ENCODE assay signal across 8 cellular contexts in genomic region chr5:1594336-1595106, GRCh38.
A peak's percentile ranks its signal among the peaks of the same experiment; 100 is the strongest.
DNase-seq lines count a peak whose midpoint lies in the region; ATAC-seq, FAIRE-seq and TF ChIP-seq lines count a peak whose summit lies in the region.

No MANE protein-coding gene starts in this region.

- peaks cover 4% of the 10 kb centered on the region; the same call in 1 of the 2 replicates for H3K36me3 ChIP-seq in ES-I3 (ENCODE audit: insufficient read depth, low read length)
- peaks cover 0 to 3% of the 10 kb centered on the region in 2 experiments; a peak in 2 of 5 replicates for H3K36me3 ChIP-seq in HepG2 (replicated peaks in 1 of 2; ENCODE audit: control insufficient read depth in 1 of 2, insufficient read depth in 2 of 2, low read length in 2 of 2)

- H3K27me3 ChIP-seq in HepG2 (ENCODE audit: control insufficient read depth in 1 of 2, insufficient read depth in 2 of 2, low read length in 2 of 2), result no peaks in the 10 kb centered on the region

- H3K27ac ChIP-seq in coronary artery, result peak overlapping the region; percentile 56 to 72
- H3K27ac ChIP-seq in HepG2 (ENCODE audit: extremely low read length, insufficient read depth, low read length), result peak overlapping the region; percentile 71

- POLR2A ChIA-PET in HepG2 (lab: Yijun Ruan, JAX), result interaction anchor here (1.0 to 1.8 kb wide), 7 partner anchors 11 to 71 kb away, joined by 3 to 12 read pairs (median 8); partner anchors contain the start of gene LPCAT1

- H3K4me3 ChIP-seq in coronary artery (peak overlapping the region; percentile 70), HepG2 (replicated peaks in 1 of 3; ENCODE audit: insufficient read depth in 1 of 3, low read depth in 2 of 3, low read length in 3 of 3) (peak overlapping the region; percentile 76 to 98 (median 84))

- intact Hi-C loops in HepG2 (cut with micrococcal nuclease; ENCODE audit: unreplicated experiment), result loop anchor here (1.0 to 5.0 kb wide), 2 partner anchors 47 to 72 kb away; partner anchors contain the start of gene LPCAT1

- WGBS in HepG2 (ENCODE audit: low lambda C conversion rate), result 30% methylated on average over 24 of the region's 82 CpGs

- in situ Hi-C loops in HepG2 (cut with HindIII; ENCODE audit: extremely low pct_ligation_motif_present, low pct_unique_long_range_greater_than_20kb), result no loop called here

- TF ChIP-seq CTCF in coronary artery (IDR thresholded peaks at IDR 0.05) (no peak), HepG2 (CRISPR knock-in tag; IDR thresholded peaks at IDR 0.05) (peak; percentile 92)

- CTCF ChIA-PET in HepG2 (lab: Yijun Ruan, JAX; ENCODE audit: low intra/inter-chr PET ratio, low total read pairs), result no interaction called here

- H3K9ac ChIP-seq in ES-I3 (ENCODE audit: low read depth, low read length) (peak overlapping the region; percentile 63), HepG2 (ENCODE audit: insufficient read depth, low read depth, low read length) (peak overlapping the region; percentile 80)

- DNase-seq in M059J (ENCODE audit: low read depth), result peak; percentile 44
- peak; percentile 49 for DNase-seq in activated CD4-positive, CD25-positive, alpha-beta regulatory T cell treated with anti-CD3 and anti-CD28 coated beads, Interleukin-2, amount 50 U/mL, for 72 hours
- DNase-seq in coronary artery (ENCODE audit: low spot score), result no peak
- peak; percentile 87 for DNase-seq in HepG2 (ENCODE audit: low spot score)
- DNase-seq in stimulated activated CD4-positive, alpha-beta T cell treated with anti-CD3 and anti-CD28 coated beads, Interleukin-4, amount 100 ng/mL, for 1 hour, result peak; percentile 70
- no peak for DNase-seq in cortex of kidney (lab: John Stamatoyannopoulos, UW)

- FAIRE-seq in HepG2 (lab: Jason Lieb, UNC), result no peak

- no TSS peak for BruUV-seq in HepG2 (replicated peaks; lab: Mats Ljungman, UMichigan)

- H3K9me3 ChIP-seq in ES-I3 (ENCODE audit: control insufficient read depth, insufficient read depth, low read length) (no peaks in the 10 kb centered on the region), HepG2 (ENCODE audit: low read length) (no peaks in the 10 kb centered on the region)

- H3K4me2 ChIP-seq in HepG2 (ENCODE audit: low read depth, low read length), result peak overlapping the region; percentile 76

- ATAC-seq in GM21737 (IDR thresholded peaks at IDR 0.05; ENCODE audit: unreplicated experiment) (peak; percentile 90), HepG2 (peak; percentile 96)

- TF ChIP-seq RAD21 in HepG2 (CRISPR knock-in tag; IDR thresholded peaks at IDR 0.05), result peak; percentile 66

- peaks cover 20% of the 10 kb centered on the region for H3K79me2 ChIP-seq in HepG2 (ENCODE audit: insufficient read depth, low read length)

- peaks cover 3% of the 10 kb centered on the region; the same call in 1 of the 2 replicates for H3K4me1 ChIP-seq in ES-I3 (ENCODE audit: insufficient read depth, low read length)
- H3K4me1 ChIP-seq in HepG2 (ENCODE audit: insufficient read depth, low read length), result peaks cover 40% of the 10 kb centered on the region

- TF ChIP-seq EP300 in HepG2 (IDR thresholded peaks at IDR 0.05; ENCODE audit: low read depth in 2 of 2, low read length in 2 of 2) (no peak), HepG2 (CRISPR knock-in tag; IDR thresholded peaks at IDR 0.05; ENCODE audit: borderline replicate concordance) (no peak; the same call in 1 of the 2 replicates)

- H4K20me1 ChIP-seq in HepG2 (ENCODE audit: insufficient read depth, low read length), result no peaks in the 10 kb centered on the region

- no peak overlapping the region for H2AFZ ChIP-seq in HepG2 (ENCODE audit: low read length)

- TF ChIP-seq POLR2A in HepG2 (IDR thresholded peaks at IDR 0.05; ENCODE audit: insufficient read depth in 1 of 2, low read depth in 2 of 2, low read length in 2 of 2), result peak; percentile 33 to 85; a peak in 2 of 4 replicates

TF ChIP-seq in HepG2, 621 proteins besides CTCF, POLR2A, EP300 and RAD21 (continues in another document):
- TF ChIP-seq ZNF644 (CRISPR knock-in tag; IDR thresholded peaks at IDR 0.05; ENCODE audit: low read depth) (no peak), ZNF577 (CRISPR knock-in tag; IDR thresholded peaks at IDR 0.05; ENCODE audit: borderline replicate concordance, low read depth) (no peak), HNF4G (IDR thresholded peaks at IDR 0.05; ENCODE audit: borderline replicate concordance, low read depth, low read length) (no peak), HNF4G (CRISPR knock-in tag; IDR thresholded peaks at IDR 0.05; ENCODE audit: borderline replicate concordance, low read depth) (no peak), ZSCAN20 (CRISPR knock-in tag; IDR thresholded peaks at IDR 0.05; ENCODE audit: borderline replicate concordance) (no peak), ZNF432 (CRISPR knock-in tag; IDR thresholded peaks at IDR 0.05; ENCODE audit: borderline replicate concordance) (no peak), ZBTB2 (CRISPR knock-in tag; IDR thresholded peaks at IDR 0.05; ENCODE audit: low read depth) (no peak), ZNF24 (IDR thresholded peaks at IDR 0.05) (no peak), TRIM24 (CRISPR knock-in tag; IDR thresholded peaks at IDR 0.05) (no peak), ZNF614 (CRISPR knock-in tag; IDR thresholded peaks at IDR 0.05; ENCODE audit: borderline replicate concordance) (no peak), ZNF441 (CRISPR knock-in tag; IDR thresholded peaks at IDR 0.05; ENCODE audit: borderline replicate concordance) (no peak; the same call in 1 of the 2 replicates), HES4 (CRISPR knock-in tag; IDR thresholded peaks at IDR 0.05; ENCODE audit: borderline replicate concordance) (peak; percentile 16; the same call in 1 of the 2 replicates), SALL1 (CRISPR knock-in tag; IDR thresholded peaks at IDR 0.05) (peak; percentile 69), ZNF660 (CRISPR knock-in tag; IDR thresholded peaks at IDR 0.05; ENCODE audit: borderline replicate concordance, low read depth) (no peak; the same call in 1 of the 2 replicates), U2AF2 (IDR thresholded peaks at IDR 0.05; ENCODE audit: low read depth, low read length) (no peak), ZNF550 (CRISPR knock-in tag; IDR thresholded peaks at IDR 0.05; ENCODE audit: borderline replicate concordance) (no peak), ZNF484 (CRISPR knock-in tag; IDR thresholded peaks at IDR 0.05; ENCODE audit: borderline replicate concordance, low read depth) (no peak), ATF4 (CRISPR knock-in tag; IDR thresholded peaks at IDR 0.05) (no peak), ZNF501 (CRISPR knock-in tag; IDR thresholded peaks at IDR 0.05) (peak; percentile 64), ONECUT2 (CRISPR knock-in tag; IDR thresholded peaks at IDR 0.05) (no peak)
- TF ChIP-seq, protein P1, sequence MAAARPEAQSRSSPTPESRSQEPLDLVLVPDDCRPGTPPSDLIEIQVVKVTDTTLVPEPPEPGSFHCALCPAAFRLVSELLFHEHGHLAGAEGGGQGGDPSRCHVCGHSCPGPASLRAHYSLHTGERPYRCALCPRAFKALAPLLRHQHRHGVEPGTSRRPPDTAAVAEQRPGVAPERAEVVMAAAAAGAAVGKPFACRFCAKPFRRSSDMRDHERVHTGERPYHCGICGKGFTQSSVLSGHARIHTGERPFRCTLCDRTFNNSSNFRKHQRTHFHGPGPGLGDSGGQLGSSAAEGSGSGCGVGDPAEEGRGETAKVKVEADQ (CRISPR knock-in tag; IDR thresholded peaks at IDR 0.05; ENCODE audit: borderline replicate concordance), result peak; percentile 59; the same call in 1 of the 2 replicates
- TF ChIP-seq, protein P2, sequence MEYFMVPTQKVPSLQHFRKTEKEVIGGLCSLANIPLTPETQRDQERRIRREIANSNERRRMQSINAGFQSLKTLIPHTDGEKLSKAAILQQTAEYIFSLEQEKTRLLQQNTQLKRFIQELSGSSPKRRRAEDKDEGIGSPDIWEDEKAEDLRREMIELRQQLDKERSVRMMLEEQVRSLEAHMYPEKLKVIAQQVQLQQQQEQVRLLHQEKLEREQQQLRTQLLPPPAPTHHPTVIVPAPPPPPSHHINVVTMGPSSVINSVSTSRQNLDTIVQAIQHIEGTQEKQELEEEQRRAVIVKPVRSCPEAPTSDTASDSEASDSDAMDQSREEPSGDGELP (IDR thresholded peaks at IDR 0.05; ENCODE audit: borderline replicate concordance, low read depth), result no peak; the same call in 1 of the 2 replicates
- TF ChIP-seq, protein P3, sequence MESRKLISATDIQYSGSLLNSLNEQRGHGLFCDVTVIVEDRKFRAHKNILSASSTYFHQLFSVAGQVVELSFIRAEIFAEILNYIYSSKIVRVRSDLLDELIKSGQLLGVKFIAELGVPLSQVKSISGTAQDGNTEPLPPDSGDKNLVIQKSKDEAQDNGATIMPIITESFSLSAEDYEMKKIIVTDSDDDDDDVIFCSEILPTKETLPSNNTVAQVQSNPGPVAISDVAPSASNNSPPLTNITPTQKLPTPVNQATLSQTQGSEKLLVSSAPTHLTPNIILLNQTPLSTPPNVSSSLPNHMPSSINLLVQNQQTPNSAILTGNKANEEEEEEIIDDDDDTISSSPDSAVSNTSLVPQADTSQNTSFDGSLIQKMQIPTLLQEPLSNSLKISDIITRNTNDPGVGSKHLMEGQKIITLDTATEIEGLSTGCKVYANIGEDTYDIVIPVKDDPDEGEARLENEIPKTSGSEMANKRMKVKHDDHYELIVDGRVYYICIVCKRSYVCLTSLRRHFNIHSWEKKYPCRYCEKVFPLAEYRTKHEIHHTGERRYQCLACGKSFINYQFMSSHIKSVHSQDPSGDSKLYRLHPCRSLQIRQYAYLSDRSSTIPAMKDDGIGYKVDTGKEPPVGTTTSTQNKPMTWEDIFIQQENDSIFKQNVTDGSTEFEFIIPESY (CRISPR knock-in tag; IDR thresholded peaks at IDR 0.05), result peak; percentile 21; the same call in 1 of the 2 replicates

Comparison
In these comparisons a context has a peak if more than half of its experiments do, and no peak if none do; other contexts are left out.
1. DNase-seq: peak in M059J (single experiment), activated CD4-positive, CD25-positive, alpha-beta regulatory T cell treated with anti-CD3 and anti-CD28 coated beads, Interleukin-2, amount 50 U/mL, for 72 hours (single experiment), HepG2 (single experiment) and stimulated activated CD4-positive, alpha-beta T cell treated with anti-CD3 and anti-CD28 coated beads, Interleukin-4, amount 100 ng/mL, for 1 hour (single experiment); none in coronary artery (single experiment) and cortex of kidney (single experiment).